In the genomic region with DNA sequence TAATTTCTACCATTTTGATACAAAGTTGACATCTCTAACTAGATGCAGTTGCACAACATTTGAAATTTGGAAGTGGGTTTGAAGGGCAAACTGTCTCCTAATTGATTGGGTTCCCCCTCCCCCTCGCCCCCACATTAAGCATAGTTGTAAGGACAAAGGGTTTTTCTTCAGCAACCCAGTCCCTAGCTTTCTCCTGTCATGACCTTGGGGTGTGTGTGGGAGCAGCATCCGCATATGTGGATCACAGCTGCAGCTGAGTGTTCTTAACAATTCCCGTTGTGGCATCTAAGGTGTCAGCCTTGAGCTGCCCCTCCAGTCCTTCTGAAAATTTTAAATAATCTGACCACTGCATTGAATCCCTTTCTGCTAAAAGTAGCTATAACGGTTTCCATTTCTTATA, we compare ENCODE assay signal across 38 cellular contexts.
"Had no signal": no experiment of that assay in that cellular context is flagged by ENCODE, and none has a peak within 500 bp of the region (broad histone marks: within the 10 kb centered on the region; RNA-seq: fewer than 3 reads in every experiment).

No MANE protein-coding gene starts in this region.

- H3K36me3 Mint-ChIP-seq: activated CD8-positive, alpha-beta memory T cell treated with anti-CD3 and anti-CD28 coated beads, Interleukin-2, amount 10 ng/mL, durations not matched to agents 7 days and 5 days; activated naive CD4-positive, alpha-beta T cell treated with anti-CD3 and anti-CD28 coated beads, Interleukin-2, amount 10 ng/mL, durations not matched to agents 7 days and 5 days; activated naive CD4-positive, alpha-beta T cell treated with anti-CD3 and anti-CD28 coated beads, Interleukin-2, amount 50 U/mL, for 24 hours; activated naive CD8-positive, alpha-beta T cell; activated naive CD8-positive, alpha-beta T cell treated with anti-CD3 and anti-CD28 coated beads, Interleukin-2, amount 10 ng/mL, durations not matched to agents 7 days and 5 days; brain had no signal

- H3K27ac Mint-ChIP-seq: activated CD4-positive, alpha-beta memory T cell treated with anti-CD3 and anti-CD28 coated beads, Interleukin-2, amount 10 ng/mL, durations not matched to agents 7 days and 5 days; activated CD4-positive, alpha-beta T cell treated with anti-CD3 and anti-CD28 coated beads for 36 hours; activated CD4-positive, alpha-beta T cell treated with anti-CD3 and anti-CD28 coated beads, Interleukin-2, amount 10 ng/mL, durations not matched to agents 7 days and 5 days; activated CD8-positive, alpha-beta memory T cell treated with anti-CD3 and anti-CD28 coated beads, Interleukin-2, amount 10 ng/mL, durations not matched to agents 7 days and 5 days; activated CD8-positive, alpha-beta T cell treated with anti-CD3 and anti-CD28 coated beads, Interleukin-2, amount 10 ng/mL, durations not matched to agents 7 days and 5 days; activated naive CD4-positive, alpha-beta T cell treated with anti-CD3 and anti-CD28 coated beads, Interleukin-2, amount 10 ng/mL, durations not matched to agents 7 days and 5 days; activated naive CD4-positive, alpha-beta T cell treated with anti-CD3 and anti-CD28 coated beads, Interleukin-2, amount 50 U/mL, for 24 hours; activated naive CD8-positive, alpha-beta T cell; activated naive CD8-positive, alpha-beta T cell treated with anti-CD3 and anti-CD28 coated beads, Interleukin-2, amount 10 ng/mL, durations not matched to agents 7 days and 5 days; activated naive CD8-positive, alpha-beta T cell treated with anti-CD3 and anti-CD28 coated beads, Interleukin-2, amount 50 U/mL, for 24 hours; activated T-cell treated with anti-CD3 and anti-CD28 coated beads, Interleukin-2, amount 50 U/mL, for 24 hours; activated T-helper 2 cell treated with anti-CD3 and anti-CD28 coated beads, Interferon-gamma antibody, Interleukin-2, Interleukin-4, amounts not matched to agents 10 μg/mL and 5 μg/mL and 100 μg/mL, durations not matched to agents 14 hours and 24 hours and 36 hours; brain; T-helper 1 cell treated with Interleukin-12 subunit alpha and Interleukin-12 subunit beta and Interleukin-4 antibody, amounts not matched to agents 30 μg/mL and 1 μg/mL, for 36 hours; T-helper 2 cell treated with Interferon-gamma antibody and Interleukin-4, amounts not matched to agents 5 μg/mL and 100 μg/mL, for 36 hours had no signal

- H3K27me3 Mint-ChIP-seq: activated CD4-positive, alpha-beta memory T cell treated with anti-CD3 and anti-CD28 coated beads, Interleukin-2, amount 10 ng/mL, durations not matched to agents 7 days and 5 days; activated CD4-positive, alpha-beta T cell treated with anti-CD3 and anti-CD28 coated beads for 36 hours; activated CD4-positive, alpha-beta T cell treated with anti-CD3 and anti-CD28 coated beads, Interleukin-2, amount 10 ng/mL, durations not matched to agents 7 days and 5 days; activated CD8-positive, alpha-beta memory T cell treated with anti-CD3 and anti-CD28 coated beads, Interleukin-2, amount 10 ng/mL, durations not matched to agents 7 days and 5 days; activated naive CD4-positive, alpha-beta T cell treated with anti-CD3 and anti-CD28 coated beads, Interleukin-2, amount 10 ng/mL, durations not matched to agents 7 days and 5 days; activated naive CD4-positive, alpha-beta T cell treated with anti-CD3 and anti-CD28 coated beads, Interleukin-2, amount 50 U/mL, for 24 hours; activated naive CD8-positive, alpha-beta T cell; activated naive CD8-positive, alpha-beta T cell treated with anti-CD3 and anti-CD28 coated beads, Interleukin-2, amount 10 ng/mL, durations not matched to agents 7 days and 5 days; activated naive CD8-positive, alpha-beta T cell treated with anti-CD3 and anti-CD28 coated beads, Interleukin-2, amount 50 U/mL, for 24 hours; activated T-cell treated with anti-CD3 and anti-CD28 coated beads, Interleukin-2, amount 50 U/mL, for 24 hours; brain; central memory CD8-positive, alpha-beta T cell had no signal

- DNase-seq: activated CD4-positive, alpha-beta memory T cell treated with anti-CD3 and anti-CD28 coated beads, Interleukin-2, amount 10 ng/mL, durations not matched to agents 7 days and 5 days; activated CD4-positive, alpha-beta T cell treated with anti-CD3 and anti-CD28 coated beads for 1 hour; activated CD4-positive, alpha-beta T cell treated with anti-CD3 and anti-CD28 coated beads for 36 hours; activated CD4-positive, alpha-beta T cell treated with anti-CD3 and anti-CD28 coated beads for 48 hours; activated CD4-positive, alpha-beta T cell treated with anti-CD3 and anti-CD28 coated beads, Interleukin-2, amount 10 ng/mL, durations not matched to agents 7 days and 5 days; activated CD4-positive, alpha-beta T cell treated with anti-CD3 and anti-CD28 coated beads, Interleukin-2, amount 50 U/mL, for 48 hours; activated CD4-positive, CD25-positive, alpha-beta regulatory T cell; activated CD8-positive, alpha-beta memory T cell treated with anti-CD3 and anti-CD28 coated beads for 24 hours; activated CD8-positive, alpha-beta memory T cell treated with anti-CD3 and anti-CD28 coated beads, Interleukin-2, amount 10 ng/mL, durations not matched to agents 7 days and 5 days; activated CD8-positive, alpha-beta memory T cell treated with anti-CD3 and anti-CD28 coated beads, Interleukin-2, amount 50 U/mL, for 48 hours; activated CD8-positive, alpha-beta T cell treated with anti-CD3 and anti-CD28 coated beads, Interleukin-2, amount 10 ng/mL, durations not matched to agents 7 days and 5 days; activated effector memory CD4-positive, alpha-beta T cell treated with Interleukin-2 at 50 U/mL for 16 hours; activated gamma-delta T cell; activated naive CD4-positive, alpha-beta T cell treated with anti-CD3 and anti-CD28 coated beads, Interleukin-2, amount 10 ng/mL, durations not matched to agents 7 days and 5 days; activated naive CD4-positive, alpha-beta T cell treated with Interleukin-2 at 50 U/mL for 16 hours; activated naive CD8-positive, alpha-beta T cell treated with anti-CD3 and anti-CD28 coated beads, Interleukin-2, amount 10 ng/mL, durations not matched to agents 7 days and 5 days; activated naive CD8-positive, alpha-beta T cell treated with anti-CD3 and anti-CD28 coated beads, Interleukin-2, amount 50 U/mL, for 24 hours; activated T-cell treated with anti-CD3 and anti-CD28 coated beads, Interleukin-2, amount 50 U/mL, for 24 hours; activated T-cell treated with anti-CD3 and anti-CD28 coated beads, Interleukin-2, amount 50 U/mL, for 48 hours; amygdala; anterior cingulate cortex; caudate nucleus; cerebellar nuclear complex; T-helper 2 cell; T-helper 9 cell had no signal

- H3K4me3 Mint-ChIP-seq: activated CD4-positive, alpha-beta memory T cell treated with anti-CD3 and anti-CD28 coated beads, Interleukin-2, amount 10 ng/mL, durations not matched to agents 7 days and 5 days; activated CD4-positive, alpha-beta T cell treated with anti-CD3 and anti-CD28 coated beads for 36 hours; activated CD4-positive, alpha-beta T cell treated with anti-CD3 and anti-CD28 coated beads, Interleukin-2, amount 10 ng/mL, durations not matched to agents 7 days and 5 days; activated CD8-positive, alpha-beta memory T cell treated with anti-CD3 and anti-CD28 coated beads, Interleukin-2, amount 10 ng/mL, durations not matched to agents 7 days and 5 days; activated CD8-positive, alpha-beta T cell treated with anti-CD3 and anti-CD28 coated beads, Interleukin-2, amount 10 ng/mL, durations not matched to agents 7 days and 5 days; activated naive CD4-positive, alpha-beta T cell treated with anti-CD3 and anti-CD28 coated beads, Interleukin-2, amount 10 ng/mL, durations not matched to agents 7 days and 5 days; activated naive CD4-positive, alpha-beta T cell treated with anti-CD3 and anti-CD28 coated beads, Interleukin-2, amount 50 U/mL, for 24 hours; activated naive CD8-positive, alpha-beta T cell; activated naive CD8-positive, alpha-beta T cell treated with anti-CD3 and anti-CD28 coated beads, Interleukin-2, amount 10 ng/mL, durations not matched to agents 7 days and 5 days; activated naive CD8-positive, alpha-beta T cell treated with anti-CD3 and anti-CD28 coated beads, Interleukin-2, amount 50 U/mL, for 24 hours; activated T-cell treated with anti-CD3 and anti-CD28 coated beads, Interleukin-2, amount 50 U/mL, for 24 hours; brain; central memory CD8-positive, alpha-beta T cell; T-helper 1 cell treated with Interleukin-12 subunit alpha and Interleukin-12 subunit beta and Interleukin-4 antibody, amounts not matched to agents 30 μg/mL and 1 μg/mL, for 36 hours; T-helper 2 cell treated with Interferon-gamma antibody and Interleukin-4, amounts not matched to agents 5 μg/mL and 100 μg/mL, for 36 hours had no signal

- H3K4me3 ChIP-seq: ascending aorta, cardiac muscle cell had no signal

- H3K9me3 ChIP-seq: ascending aorta had no signal

- H3K36me3 ChIP-seq: ascending aorta, cardiac muscle cell had no signal

- H3K27ac ChIP-seq: ascending aorta, cardiac muscle cell, VCaP had no signal

- ATAC-seq: activated CD4-positive, alpha-beta T cell treated with anti-CD3 and anti-CD28 coated beads for 36 hours; activated CD4-positive, CD25-positive, alpha-beta regulatory T cell treated with anti-CD3 and anti-CD28 coated beads, Interleukin-2, amount 50 U/mL, for 24 hours; activated CD8-positive, alpha-beta memory T cell treated with anti-CD3 and anti-CD28 coated beads, Interleukin-2, amount 10 ng/mL, durations not matched to agents 7 days and 5 days; activated CD8-positive, alpha-beta T cell treated with anti-CD3 and anti-CD28 coated beads, Interleukin-2, amount 10 ng/mL, durations not matched to agents 7 days and 5 days; activated naive CD8-positive, alpha-beta T cell treated with anti-CD3 and anti-CD28 coated beads, Interleukin-2, amount 50 U/mL, for 24 hours had no signal

- H3K4me1 Mint-ChIP-seq: activated CD4-positive, alpha-beta memory T cell treated with anti-CD3 and anti-CD28 coated beads, Interleukin-2, amount 10 ng/mL, durations not matched to agents 7 days and 5 days; activated CD4-positive, alpha-beta T cell treated with anti-CD3 and anti-CD28 coated beads for 36 hours; activated CD4-positive, alpha-beta T cell treated with anti-CD3 and anti-CD28 coated beads, Interleukin-2, amount 10 ng/mL, durations not matched to agents 7 days and 5 days; activated CD8-positive, alpha-beta memory T cell treated with anti-CD3 and anti-CD28 coated beads, Interleukin-2, amount 10 ng/mL, durations not matched to agents 7 days and 5 days; activated naive CD4-positive, alpha-beta T cell treated with anti-CD3 and anti-CD28 coated beads, Interleukin-2, amount 10 ng/mL, durations not matched to agents 7 days and 5 days; activated naive CD4-positive, alpha-beta T cell treated with anti-CD3 and anti-CD28 coated beads, Interleukin-2, amount 50 U/mL, for 24 hours; activated naive CD8-positive, alpha-beta T cell treated with anti-CD3 and anti-CD28 coated beads, Interleukin-2, amount 10 ng/mL, durations not matched to agents 7 days and 5 days; activated naive CD8-positive, alpha-beta T cell treated with anti-CD3 and anti-CD28 coated beads, Interleukin-2, amount 50 U/mL, for 24 hours; brain; central memory CD8-positive, alpha-beta T cell had no signal

- H3K9me3 Mint-ChIP-seq: brain had no signal

- H3K4me1 ChIP-seq: ascending aorta had no signal

- FAIRE-seq: bronchial epithelial cell, TTC549 had no signal

- H3K27me3 ChIP-seq: ascending aorta, cardiac muscle cell had no signal
